10 cellular contexts compared by ENCODE assay signal in the genomic region with DNA sequence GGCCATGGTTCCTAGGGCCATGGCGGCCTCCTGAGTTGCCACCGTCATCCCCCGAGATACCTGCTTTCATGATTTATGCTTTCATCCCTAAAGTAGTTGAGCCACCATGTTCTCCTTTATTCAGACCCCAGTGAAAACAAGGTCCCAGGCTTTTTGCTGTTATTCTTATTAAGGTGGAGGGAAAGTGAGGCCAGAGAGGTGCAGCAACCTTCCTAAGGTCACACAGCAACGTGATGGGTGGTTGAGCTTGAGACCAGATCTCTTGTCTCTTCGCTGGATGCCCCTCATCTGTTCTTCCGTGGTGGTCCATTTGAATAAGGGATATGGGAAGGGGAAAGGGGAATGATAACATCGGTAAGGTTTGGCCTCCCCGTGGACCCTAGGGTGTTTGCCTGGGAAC.
"Had no signal": no experiment of that assay in that cellular context is flagged by ENCODE, and none has a peak within 500 bp of the region (broad histone marks: within the 10 kb centered on the region; RNA-seq: fewer than 3 reads in every experiment).

No MANE protein-coding gene starts in this region.

- H3K36me3 ChIP-seq: HAP-1 had no signal

- ATAC-seq: HCT116 had no signal

- FAIRE-seq: HTR-8/SVneo had no signal

- H3K9me3 Mint-ChIP-seq: HFFc6 had no signal

- H3K4me1 ChIP-seq: HAP-1 had no signal

- H3K9me3 ChIP-seq: HAP-1 had no signal

- H2AFZ ChIP-seq: GM23248 had no signal

- H3K27ac Mint-ChIP-seq: HFFc6 had no signal

- H3K27ac ChIP-seq: GM23248, KMS-11 had no signal

- H3K4me2 ChIP-seq: KMS-11 had no signal

- H3K4me3 ChIP-seq: GM23248, HAP-1 had no signal

- H3K4me3 Mint-ChIP-seq: HFFc6 had no signal

- H3K9ac ChIP-seq: GM23248, KMS-11 had no signal

- DNase-seq: GM23248, GOT3, H7, HFFc6, IMR-90, KBM-7 had no signal
